In genomic region chr9:87684627-87685204, GRCh38 we compare ENCODE assay signal across 8 cellular contexts. TPM values are rescaled to one million over a fixed set of nuclear protein-coding genes. Genes with fewer than 3 reads are reported as not detected.
A peak's percentile ranks its signal among the peaks of the same experiment; 100 is the strongest.
DNase-seq lines count a peak whose midpoint lies in the region; ATAC-seq and TF ChIP-seq lines count a peak whose summit lies in the region.

No MANE protein-coding gene starts in this region.

- no peak overlapping the region for H3K4me3 ChIP-seq in right lobe of liver

- peaks cover 0 to 33% (median 7%) of the 10 kb centered on the region in 4 donors for H3K4me1 ChIP-seq in right lobe of liver

- TF ChIP-seq RAD21 in Ishikawa (IDR thresholded peaks at IDR 0.05; ENCODE audit: low read depth) = peak; percentile 60

- H3K27ac ChIP-seq in right lobe of liver = peak overlapping the region; percentile 29 to 73 (median 33)

- TF ChIP-seq POLR2A in right lobe of liver (IDR thresholded peaks at IDR 0.05) = no peak

- no peaks in the 10 kb centered on the region for H3K27me3 ChIP-seq in right lobe of liver

- H3K36me3 ChIP-seq in right lobe of liver = peaks cover 0 to 5% (median 3%) of the 10 kb centered on the region in 4 donors

- H3K9me3 ChIP-seq in right lobe of liver = no peaks in the 10 kb centered on the region

- WGBS in right lobe of liver (ENCODE audit: insufficient coverage, low coverage, low lambda C conversion rate, missing lambda C conversion rate) = 24% methylated on average over 11 of the region's 11 CpGs

- TF ChIP-seq EP300 in Ishikawa (IDR thresholded peaks at IDR 0.05; ENCODE audit: borderline replicate concordance) = no peak

- intact Hi-C loops in right lobe of liver (cut with DNase I) = loop anchor here in 1 of 2 donors (5.0 kb wide), 1 partner anchor 128 kb away; no protein-coding TSS in a partner anchor

- DNase-seq in AG20443 (ENCODE audit: low spot score) (peak; percentile 75), cerebellar cortex (ENCODE audit: low spot score) (peak; percentile 41), right lobe of liver (no peak), SK-N-DZ (ENCODE audit: low spot score) (no peak), T-helper 9 cell (no peak)
- DNase-seq in stimulated activated CD4-positive, alpha-beta T cell treated with anti-CD3 and anti-CD28 coated beads, Interleukin-15, amount 100 ng/mL, for 24 hours = no peak

- peak; percentile 61 to 86 (median 74) for TF ChIP-seq CTCF in right lobe of liver (IDR thresholded peaks at IDR 0.05)

- ATAC-seq in right lobe of liver = peak; percentile 34 to 54 (median 38)
- ATAC-seq in GM18520 (IDR thresholded peaks at IDR 0.05; ENCODE audit: unreplicated experiment) = no peak

TF ChIP-seq in Ishikawa, 13 proteins besides CTCF, POLR2A, EP300 and RAD21:
- TF ChIP-seq FOXM1 (IDR thresholded peaks at IDR 0.05; ENCODE audit: borderline replicate concordance, low read depth) (no peak), MAX (IDR thresholded peaks at IDR 0.05) (no peak), YY1 (IDR thresholded peaks at IDR 0.05; ENCODE audit: low read depth) (no peak), ZBTB7A (IDR thresholded peaks at IDR 0.05; ENCODE audit: low read depth) (no peak), REST (IDR thresholded peaks at IDR 0.05; ENCODE audit: low read depth) (no peak), TCF12 (IDR thresholded peaks at IDR 0.05; ENCODE audit: low read depth) (no peak), EGR1 (IDR thresholded peaks at IDR 0.05) (no peak)
TF ChIP-seq in Ishikawa: peak in this region for 0.

RNA-seq across cellular contexts. Expression of gene CTSL, which starts 41.2 kb away (rescaled TPM):
- total RNA-seq in right lobe of liver = 100 to 1,000 TPM; 135 to 221 (median 164) TPM
- polyA plus RNA-seq in SK-N-DZ (2014; cell fraction: cytosol; rRNA removed) = 33.3 and 39.0 TPM in 2 replicates
- polyA plus RNA-seq in SK-N-DZ (2014; cell fraction: nucleus; rRNA removed) = 12.5 and 14.6 TPM in 2 replicates

Comparison
In these comparisons a context has a peak if more than half of its experiments do, and no peak if none do; other contexts are left out.
1. DNase-seq: peak in AG20443 (single experiment) and cerebellar cortex (single experiment); none in right lobe of liver (0 of 3), stimulated activated CD4-positive, alpha-beta T cell treated with anti-CD3 and anti-CD28 coated beads, Interleukin-15, amount 100 ng/mL, for 24 hours (single experiment), SK-N-DZ (single experiment) and T-helper 9 cell (single experiment).